ENCODE assay signal across 13 cellular contexts in genomic region chr9:133118568-133118967, GRCh38. TPM values are rescaled to one million over a fixed set of nuclear protein-coding genes. Genes with fewer than 3 reads are reported as not detected.
DNase-seq lines count a peak whose midpoint lies in the region; ATAC-seq and TF ChIP-seq lines count a peak whose summit lies in the region.
"Had no signal": no experiment of that assay in that cellular context is flagged by ENCODE, and none has a peak within 500 bp of the region (broad histone marks: within the 10 kb centered on the region; RNA-seq: fewer than 3 reads in every experiment).

No MANE protein-coding gene starts in this region.

- CTCF ChIA-PET in CD4-positive, alpha-beta T cell (lab: Charles Lee): interaction anchor here (0.8 to 6.5 kb wide), 4 partner anchors 16 to 31 kb away, joined by 3 to 41 read pairs (median 4); no protein-coding TSS in a partner anchor
- CTCF ChIA-PET in WTC11 (lab: Charles Lee): interaction anchor here (1.1 to 6.0 kb wide), 8 partner anchors 9 to 120 kb away, joined by 3 to 70 read pairs (median 6); no protein-coding TSS in a partner anchor

- ATAC-seq in CD4-positive, alpha-beta T cell (ENCODE audit: poor library complexity): no peak
- ATAC-seq in activated T-helper 17 cell treated with anti-CD3 and anti-CD28 coated beads, Interleukin-2, amount 50 U/mL, for 72 hours (replicated peaks): no peak
- ATAC-seq in heart left ventricle (no peak), WTC11 (no peak), HG02884 (IDR thresholded peaks at IDR 0.05; ENCODE audit: unreplicated experiment) (no peak)
- ATAC-seq: activated CD4-positive, CD25-positive, alpha-beta regulatory T cell treated with anti-CD3 and anti-CD28 coated beads, Interleukin-2, amount 50 U/mL, for 24 hours; PC-3 had no signal

- POLR2A ChIA-PET in CD4-positive, alpha-beta T cell (lab: Charles Lee): interaction anchor here (0.9 to 6.5 kb wide), 6 partner anchors 15 to 88 kb away, joined by 3 to 34 read pairs (median 6); partner anchors contain the start of gene GTF3C5
- POLR2A ChIA-PET in WTC11 (lab: Charles Lee): no interaction called here

- H3K36me3 Mint-ChIP-seq in CD4-positive, alpha-beta T cell (ENCODE audit: low read depth): peaks cover 22% of the 10 kb centered on the region
- peaks cover 46% of the 10 kb centered on the region for H3K36me3 Mint-ChIP-seq in activated T-helper 17 cell treated with anti-CD3 and anti-CD28 coated beads, Interleukin-2, amount 50 U/mL, for 72 hours (ENCODE audit: low read depth)
- H3K36me3 Mint-ChIP-seq in progenitor cell of endocrine pancreas (ENCODE audit: insufficient read depth) (no peaks in the 10 kb centered on the region), WTC11 (no peaks in the 10 kb centered on the region)

- H3K27ac ChIP-seq in CD4-positive, alpha-beta T cell (ENCODE audit: low read depth, low read length): no peak overlapping the region
- H3K27ac ChIP-seq in heart left ventricle: peak overlapping the region; percentile 57 to 97 (median 86)
- H3K27ac ChIP-seq: GM23248 had no signal

- H3K4me1 Mint-ChIP-seq in CD4-positive, alpha-beta T cell (ENCODE audit: low read depth): peaks cover 59% of the 10 kb centered on the region
- H3K4me1 Mint-ChIP-seq in activated T-helper 17 cell treated with anti-CD3 and anti-CD28 coated beads, Interleukin-2, amount 50 U/mL, for 72 hours: peaks cover 31% of the 10 kb centered on the region
- H3K4me1 Mint-ChIP-seq in progenitor cell of endocrine pancreas (ENCODE audit: low read depth) (peaks cover 16% of the 10 kb centered on the region), WTC11 (peaks cover 12% of the 10 kb centered on the region)

- DNase-seq in CD4-positive, alpha-beta T cell: no peak
- peak in 3 of 5 donors; percentile 2 to 25 (median 17) for DNase-seq in heart left ventricle
- no peak for DNase-seq in progenitor cell of endocrine pancreas (ENCODE audit: low spot score, unreplicated experiment)
- no peak for DNase-seq in WTC11 (ENCODE audit: low spot score)
- DNase-seq in NCI-H510A treated with DMSO at 0.1 percent for 48 hours (lab: John Stamatoyannopoulos, UW): no peak
- no peak for DNase-seq in NCI-H1048 (lab: John Stamatoyannopoulos, UW)
- DNase-seq: DMS 273 treated with DMSO at 0.1 percent for 48 hours, NCI-H1436 treated with DMSO at 0.1 percent for 48 hours, PC-3 had no signal

- H3K27me3 ChIP-seq in CD4-positive, alpha-beta T cell (ENCODE audit: control insufficient read depth, insufficient read depth, low read length): no peaks in the 10 kb centered on the region
- H3K27me3 ChIP-seq in heart left ventricle: no peaks in the 10 kb centered on the region

- 61 to 70% (median 68%) methylated on average over 3 of the region's 3 CpGs for WGBS in heart left ventricle, 4 donors

- intact Hi-C loops in CD4-positive, alpha-beta T cell (cut with DNase I, micrococcal nuclease): no loop called here
- intact Hi-C loops in heart left ventricle (cut with DNase I): no loop called here

- no peaks in the 10 kb centered on the region for H3K9me3 Mint-ChIP-seq in CD4-positive, alpha-beta T cell
- no peaks in the 10 kb centered on the region for H3K9me3 Mint-ChIP-seq in activated T-helper 17 cell treated with anti-CD3 and anti-CD28 coated beads, Interleukin-2, amount 50 U/mL, for 72 hours
- H3K9me3 Mint-ChIP-seq in progenitor cell of endocrine pancreas (ENCODE audit: low read depth) (no peaks in the 10 kb centered on the region), WTC11 (no peaks in the 10 kb centered on the region)

- H3K4me1 ChIP-seq in heart left ventricle: peaks cover 31 to 96% (median 89%) of the 10 kb centered on the region in 12 donors

- no peaks in the 10 kb centered on the region for H3K27me3 Mint-ChIP-seq in CD4-positive, alpha-beta T cell
- H3K27me3 Mint-ChIP-seq in activated T-helper 17 cell treated with anti-CD3 and anti-CD28 coated beads, Interleukin-2, amount 50 U/mL, for 72 hours: no peaks in the 10 kb centered on the region
- no peaks in the 10 kb centered on the region for H3K27me3 Mint-ChIP-seq in progenitor cell of endocrine pancreas
- H3K27me3 Mint-ChIP-seq in WTC11 (ENCODE audit: low read depth): peaks cover 46% of the 10 kb centered on the region

- peak overlapping the region in 9 of 12 donors; percentile 76 to 99 (median 87) for H3K4me3 ChIP-seq in heart left ventricle

- TF ChIP-seq CTCF in CD4-positive, alpha-beta T cell (IDR thresholded peaks at IDR 0.05): no peak
- no peak for TF ChIP-seq CTCF in heart left ventricle (IDR thresholded peaks at IDR 0.05)
- TF ChIP-seq CTCF in progenitor cell of endocrine pancreas (IDR thresholded peaks at IDR 0.05; ENCODE audit: unreplicated experiment): no peak
- TF ChIP-seq CTCF in WTC11 (IDR thresholded peaks at IDR 0.05): no peak

- no peaks in the 10 kb centered on the region for H3K9me3 ChIP-seq in CD4-positive, alpha-beta T cell (ENCODE audit: control insufficient read depth, low read length)
- no peaks in the 10 kb centered on the region for H3K9me3 ChIP-seq in heart left ventricle

- no peak for TF ChIP-seq POLR2A in heart left ventricle (IDR thresholded peaks at IDR 0.05)

- H3K4me3 Mint-ChIP-seq in CD4-positive, alpha-beta T cell: peak overlapping the region; percentile 84
- H3K4me3 Mint-ChIP-seq in activated T-helper 17 cell treated with anti-CD3 and anti-CD28 coated beads, Interleukin-2, amount 50 U/mL, for 72 hours: peak overlapping the region; percentile 85
- H3K4me3 Mint-ChIP-seq in progenitor cell of endocrine pancreas (ENCODE audit: low read depth) (peak overlapping the region; percentile 55), WTC11 (no peak overlapping the region)

- H3K27ac Mint-ChIP-seq in CD4-positive, alpha-beta T cell: peak overlapping the region; percentile 79
- H3K27ac Mint-ChIP-seq in activated T-helper 17 cell treated with anti-CD3 and anti-CD28 coated beads, Interleukin-2, amount 50 U/mL, for 72 hours: peak overlapping the region; percentile 50
- H3K27ac Mint-ChIP-seq in progenitor cell of endocrine pancreas: peak overlapping the region; percentile 87
- no peak overlapping the region for H3K27ac Mint-ChIP-seq in WTC11

- peaks cover 0 to 7% (median 0%) of the 10 kb centered on the region in 9 donors for H3K36me3 ChIP-seq in heart left ventricle

TF ChIP-seq in WTC11, 78 proteins besides CTCF, POLR2A, EP300 and RAD21 (continues in another document):
- no peak for TF ChIP-seq TCF7 (CRISPR knock-in tag; IDR thresholded peaks at IDR 0.05; ENCODE audit: low read depth)
- TF ChIP-seq CREB1 (CRISPR knock-in tag; IDR thresholded peaks at IDR 0.05): no peak
- TF ChIP-seq, protein P1, sequence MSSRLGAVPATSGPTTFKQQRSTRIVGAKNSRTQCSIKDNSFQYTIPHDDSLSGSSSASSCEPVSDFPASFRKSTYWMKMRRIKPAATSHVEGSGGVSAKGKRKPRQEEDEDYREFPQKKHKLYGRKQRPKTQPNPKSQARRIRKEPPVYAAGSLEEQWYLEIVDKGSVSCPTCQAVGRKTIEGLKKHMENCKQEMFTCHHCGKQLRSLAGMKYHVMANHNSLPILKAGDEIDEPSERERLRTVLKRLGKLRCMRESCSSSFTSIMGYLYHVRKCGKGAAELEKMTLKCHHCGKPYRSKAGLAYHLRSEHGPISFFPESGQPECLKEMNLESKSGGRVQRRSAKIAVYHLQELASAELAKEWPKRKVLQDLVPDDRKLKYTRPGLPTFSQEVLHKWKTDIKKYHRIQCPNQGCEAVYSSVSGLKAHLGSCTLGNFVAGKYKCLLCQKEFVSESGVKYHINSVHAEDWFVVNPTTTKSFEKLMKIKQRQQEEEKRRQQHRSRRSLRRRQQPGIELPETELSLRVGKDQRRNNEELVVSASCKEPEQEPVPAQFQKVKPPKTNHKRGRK (CRISPR knock-in tag; IDR thresholded peaks at IDR 0.05; ENCODE audit: borderline replicate concordance): no peak

RNA-seq across cellular contexts. Expression of gene RALGDS, which starts 2.5 kb away (rescaled TPM):
- 100 to 1,000 TPM; 166 to 168 TPM for total RNA-seq in CD4-positive, alpha-beta T cell
- 100 to 1,000 TPM; 101 to 156 TPM for total RNA-seq in activated T-helper 17 cell treated with anti-CD3 and anti-CD28 coated beads, Interleukin-2, amount 50 U/mL, for 72 hours
- 10 to 100 TPM; 17.8 to 70.1 (median 26.6) TPM for total RNA-seq in heart left ventricle
- polyA plus RNA-seq in heart left ventricle: 10 to 100 TPM; 18.3 to 24.8 TPM
- total RNA-seq in progenitor cell of endocrine pancreas: 82.3 and 84.6 TPM in 2 replicates
- 19.5 to 23.2 TPM (median 22.9 TPM) in 3 replicates for total RNA-seq in WTC11 (2021)

RNA-seq across cellular contexts. Expression of gene GBGT1, which starts 45.1 kb away (rescaled TPM):
- 1 to 10 TPM; 1.3 to 1.8 TPM for total RNA-seq in CD4-positive, alpha-beta T cell
- 1 to 10 TPM; 2.8 to 7.2 TPM for total RNA-seq in activated T-helper 17 cell treated with anti-CD3 and anti-CD28 coated beads, Interleukin-2, amount 50 U/mL, for 72 hours
- total RNA-seq in heart left ventricle: 10 to 100 TPM in 2 of 9 donors, 1 to 10 TPM in 7; 4.6 to 22.5 (median 7.1) TPM
- polyA plus RNA-seq in heart left ventricle: 1 to 10 TPM; 5.4 to 7.0 TPM
- 5.2 and 7.3 TPM in 2 replicates for total RNA-seq in progenitor cell of endocrine pancreas
- total RNA-seq in WTC11 (2021): 14.5 to 16.7 TPM (median 16.5 TPM) in 3 replicates
- total RNA-seq: PC-3 had no signal

RNA-seq across cellular contexts. Expression of gene CEL, which starts 56.8 kb away (rescaled TPM):
- total RNA-seq in CD4-positive, alpha-beta T cell: under 1 TPM; 0.16 to 0.39 TPM
- total RNA-seq in activated T-helper 17 cell treated with anti-CD3 and anti-CD28 coated beads, Interleukin-2, amount 50 U/mL, for 72 hours: 1 to 10 TPM; 1.2 to 4.2 TPM
- total RNA-seq in heart left ventricle: 1 to 10 TPM; 1.1 to 4.0 (median 2.8) TPM
- 1 to 10 TPM in 1 of 2 donors, under 1 TPM in 1; 0.61 to 2.1 TPM for polyA plus RNA-seq in heart left ventricle
- total RNA-seq in progenitor cell of endocrine pancreas: 5.2 and 5.4 TPM in 2 replicates
- total RNA-seq in WTC11 (2021): 6.6 to 10.4 TPM (median 8.1 TPM) in 3 replicates
- polyA plus RNA-seq: GM23248 had no signal

Comparison
In these comparisons a context has a peak if more than half of its experiments do, and no peak if none do; other contexts are left out.
1. DNase-seq: peak in heart left ventricle (3 of 5); none in CD4-positive, alpha-beta T cell (0 of 10), progenitor cell of endocrine pancreas (single experiment), WTC11 (single experiment), NCI-H510A treated with DMSO at 0.1 percent for 48 hours (single experiment) and NCI-H1048 (single experiment).